Comparison of ENCODE assay signal across 16 cellular contexts in the genomic region with DNA sequence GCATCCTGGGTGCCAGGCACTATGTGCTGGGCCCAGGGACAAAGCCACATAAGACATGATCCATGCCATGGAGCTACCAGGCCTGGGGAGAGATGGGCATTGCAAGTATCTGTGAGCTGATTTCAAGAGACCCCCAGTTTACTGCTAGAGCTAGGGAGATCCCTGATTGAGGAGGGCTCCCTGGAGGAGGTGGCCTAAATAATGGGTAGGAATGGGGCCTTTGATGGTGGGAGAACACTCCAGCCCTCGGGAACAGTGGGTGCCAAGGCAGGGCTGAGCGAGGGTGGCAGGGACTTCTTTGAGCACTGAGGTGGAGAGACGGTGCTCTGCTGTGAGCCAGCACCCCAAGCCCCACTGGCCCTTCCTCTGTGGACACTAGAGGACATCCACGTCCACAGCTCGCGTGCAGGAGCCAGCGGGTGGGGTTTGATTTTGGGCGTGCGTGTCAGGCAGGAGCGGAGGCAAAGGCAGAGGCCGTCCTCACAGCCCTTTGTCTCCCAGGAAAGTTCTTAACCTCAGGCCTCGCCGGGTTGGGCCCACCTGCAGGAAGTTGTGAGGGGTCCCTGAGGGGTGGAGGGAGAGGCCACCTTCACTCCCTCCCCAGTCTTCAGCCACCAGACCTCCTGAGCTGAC. TPM values are rescaled to one million over a fixed set of nuclear protein-coding genes. Genes with fewer than 3 reads are reported as not detected.
DNase-seq lines count a peak whose midpoint lies in the region; ATAC-seq and TF ChIP-seq lines count a peak whose summit lies in the region.
"Had no signal": no experiment of that assay in that cellular context is flagged by ENCODE, and none has a peak within 500 bp of the region (broad histone marks: within the 10 kb centered on the region; RNA-seq: fewer than 3 reads in every experiment).

No MANE protein-coding gene starts in this region.

- TF ChIP-seq EP300 in tibial nerve (IDR thresholded peaks at IDR 0.05): no peak

- H3K9me3 Mint-ChIP-seq in progenitor cell of endocrine pancreas (ENCODE audit: low read depth): no peaks in the 10 kb centered on the region
- H3K9me3 Mint-ChIP-seq: memory B cell; natural killer cell treated with Interleukin-12 subunit alpha and Interleukin-12 subunit beta and Interleukin-15 and Interleukin-18, amount 100 ng/mL, for 72 hours had no signal

- WGBS in tibial nerve, 2 donors: 59 to 71% methylated on average over 3 to 12 of the region's 13 CpGs

- no TSS peak for BruUV-seq in Panc1 (replicated peaks; lab: Mats Ljungman, UMichigan)

- no peak for TF ChIP-seq CTCF in Panc1 (IDR thresholded peaks at IDR 0.05)
- TF ChIP-seq CTCF in dorsolateral prefrontal cortex (IDR thresholded peaks at IDR 0.05 in 54 of 56, conservative IDR thresholded peaks at IDR 0.05 in 2 of 56; ENCODE audit: low read depth in 1 of 56, partially characterized antibody in 56 of 56): no peak
- TF ChIP-seq CTCF in progenitor cell of endocrine pancreas (IDR thresholded peaks at IDR 0.05; ENCODE audit: unreplicated experiment): no peak
- TF ChIP-seq CTCF in tibial nerve (IDR thresholded peaks at IDR 0.05): no peak

- ATAC-seq in Panc1: no peak
- ATAC-seq in HG02610 (IDR thresholded peaks at IDR 0.05; ENCODE audit: unreplicated experiment): no peak
- ATAC-seq: activated CD4-positive, CD25-positive, alpha-beta regulatory T cell treated with anti-CD3 and anti-CD28 coated beads, Interleukin-2, amount 50 U/mL, for 24 hours; natural killer cell treated with Interleukin-12 subunit alpha and Interleukin-12 subunit beta and Interleukin-15 and Interleukin-18, amount 100 ng/mL, for 72 hours; right cardiac atrium had no signal

- no peak for TF ChIP-seq POLR2A in tibial nerve (IDR thresholded peaks at IDR 0.05)

- peak overlapping the region; percentile 59 for H3K27ac ChIP-seq in Panc1 (ENCODE audit: low read length)
- peak overlapping the region in 58 of 59 donors; percentile 22 to 98 (median 95) for H3K27ac ChIP-seq in dorsolateral prefrontal cortex
- peak overlapping the region; percentile 32 to 99 (median 62) for H3K27ac ChIP-seq in tibial nerve
- H3K27ac ChIP-seq: brain microvascular endothelial cell had no signal

- H3K4me3 ChIP-seq in Panc1 (ENCODE audit: low read depth in 2 of 2, low read length in 2 of 2) (no peak overlapping the region), dorsolateral prefrontal cortex (no peak overlapping the region), tibial nerve (no peak overlapping the region)

- H3K36me3 ChIP-seq in Panc1 (ENCODE audit: control insufficient read depth, insufficient read depth, low read length) (peaks cover 2% of the 10 kb centered on the region; the same call in 1 of the 2 replicates), tibial nerve (peaks cover 4 to 62% (median 4%) of the 10 kb centered on the region in 3 donors)

- H3K9me3 ChIP-seq in Panc1 (ENCODE audit: control insufficient read depth, insufficient read depth, low read depth, low read length) (no peaks in the 10 kb centered on the region), tibial nerve (no peaks in the 10 kb centered on the region)

- in situ Hi-C loops in Panc1 (cut with HindIII; ENCODE audit: low pct_unique_long_range_greater_than_20kb, low sequenced_read_pairs): no loop called here

- H3K27me3 ChIP-seq in Panc1 (ENCODE audit: control insufficient read depth, insufficient read depth, low read length) (no peaks in the 10 kb centered on the region), dorsolateral prefrontal cortex (no peaks in the 10 kb centered on the region), tibial nerve (no peaks in the 10 kb centered on the region)
- H3K27me3 ChIP-seq: brain microvascular endothelial cell had no signal

- peaks cover 21% of the 10 kb centered on the region for H3K27me3 Mint-ChIP-seq in progenitor cell of endocrine pancreas
- H3K27me3 Mint-ChIP-seq: memory B cell; natural killer cell treated with Interleukin-12 subunit alpha and Interleukin-12 subunit beta and Interleukin-15 and Interleukin-18, amount 100 ng/mL, for 72 hours had no signal

- no peaks in the 10 kb centered on the region for H3K36me3 Mint-ChIP-seq in progenitor cell of endocrine pancreas (ENCODE audit: insufficient read depth)
- H3K36me3 Mint-ChIP-seq: natural killer cell treated with Interleukin-12 subunit alpha and Interleukin-12 subunit beta and Interleukin-15 and Interleukin-18, amount 100 ng/mL, for 72 hours had no signal

- DNase-seq in Panc1 (ENCODE audit: low read depth, low spot score) (no peak), dorsolateral prefrontal cortex (no peak), progenitor cell of endocrine pancreas (ENCODE audit: low spot score, unreplicated experiment) (no peak), tibial nerve (ENCODE audit: low spot score in 2 of 2) (no peak), NOMO-1 (lab: John Stamatoyannopoulos, UW; ENCODE audit: unreplicated experiment in 2 of 2) (no peak), hepatic stellate cell (ENCODE audit: low spot score) (no peak)
- DNase-seq: brain microvascular endothelial cell; C1 segment of cervical spinal cord; DMS79; NCI-H1105; stimulated activated CD4-positive, alpha-beta T cell treated with anti-CD3 and anti-CD28 coated beads, Interleukin-4, amount 100 ng/mL, for 4 hours had no signal

- H3K4me3 Mint-ChIP-seq in progenitor cell of endocrine pancreas (ENCODE audit: low read depth): no peak overlapping the region
- H3K4me3 Mint-ChIP-seq: memory B cell; natural killer cell treated with Interleukin-12 subunit alpha and Interleukin-12 subunit beta and Interleukin-15 and Interleukin-18, amount 100 ng/mL, for 72 hours had no signal

- CTCF ChIA-PET in Panc1 (lab: Charles Lee): no interaction called here

- H3K4me1 ChIP-seq in Panc1 (ENCODE audit: control insufficient read depth, insufficient read depth, low read length) (peaks cover 80% of the 10 kb centered on the region), tibial nerve (peaks cover 0 to 100% (median 79%) of the 10 kb centered on the region in 4 donors)

- intact Hi-C loops in Panc1 (cut with micrococcal nuclease; ENCODE audit: unreplicated experiment): no loop called here
- intact Hi-C loops in dorsolateral prefrontal cortex (cut with DNase I): no loop called here

- H3K4me1 Mint-ChIP-seq in progenitor cell of endocrine pancreas (ENCODE audit: low read depth): no peaks in the 10 kb centered on the region

- POLR2A ChIA-PET in Panc1 (lab: Charles Lee): no interaction called here

- H3K27ac Mint-ChIP-seq in progenitor cell of endocrine pancreas: peak overlapping the region; percentile 69
- H3K27ac Mint-ChIP-seq: memory B cell; natural killer cell treated with Interleukin-12 subunit alpha and Interleukin-12 subunit beta and Interleukin-15 and Interleukin-18, amount 100 ng/mL, for 72 hours had no signal

RNA-seq across cellular contexts. Expression of a gene that starts 52.9 kb away (rescaled TPM):
- 10.7 TPM for total RNA-seq in Panc1 (2021; ENCODE audit: unreplicated experiment)
- 9.2 TPM for polyA plus RNA-seq in Panc1 (2012; ENCODE audit: insufficient read length)
- 10 to 100 TPM; 13.9 to 53.9 (median 22.6) TPM for total RNA-seq in dorsolateral prefrontal cortex
- 33.5 and 33.6 TPM in 2 replicates for total RNA-seq in progenitor cell of endocrine pancreas
- 10 to 100 TPM; 18.9 to 43.5 (median 27.2) TPM for total RNA-seq in tibial nerve
